10 cellular contexts compared by ENCODE assay signal in the genomic region with DNA sequence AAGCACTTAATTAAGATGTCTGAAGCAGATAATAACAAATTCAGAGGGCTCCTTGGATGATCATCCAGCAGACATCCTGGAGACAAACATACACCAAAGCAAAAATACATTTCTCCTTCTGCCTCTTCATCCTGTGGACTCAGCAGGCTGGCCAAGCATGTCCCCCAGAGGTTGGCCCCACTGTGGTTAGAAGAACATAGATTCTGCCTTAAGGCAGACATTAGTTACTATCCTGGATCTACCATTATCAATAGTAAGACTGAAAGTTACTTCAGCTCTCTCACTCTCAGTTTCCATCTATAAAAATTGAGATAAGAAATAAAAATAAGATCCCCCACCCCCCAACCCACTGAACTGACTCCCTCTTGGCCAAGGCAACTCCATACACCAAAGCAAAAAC. TPM values are rescaled to one million over a fixed set of nuclear protein-coding genes. Genes with fewer than 3 reads are reported as not detected.
DNase-seq lines count a peak whose midpoint lies in the region; ATAC-seq and TF ChIP-seq lines count a peak whose summit lies in the region.
"Had no signal": no experiment of that assay in that cellular context is flagged by ENCODE, and none has a peak within 500 bp of the region (broad histone marks: within the 10 kb centered on the region; RNA-seq: fewer than 3 reads in every experiment).

No MANE protein-coding gene starts in this region.

- H3K36me3 ChIP-seq in neutrophil (no peaks in the 10 kb centered on the region), mucosa of descending colon (ENCODE audit: low read depth) (no peaks in the 10 kb centered on the region), ovary (no peaks in the 10 kb centered on the region)
- H3K36me3 ChIP-seq: prostate gland had no signal

- H3K9me3 ChIP-seq in neutrophil (no peaks in the 10 kb centered on the region), mucosa of descending colon (no peaks in the 10 kb centered on the region), ovary (no peaks in the 10 kb centered on the region)
- H3K9me3 ChIP-seq: prostate gland had no signal

- H3K27me3 ChIP-seq in neutrophil, result no peaks in the 10 kb centered on the region
- no peaks in the 10 kb centered on the region for H3K27me3 ChIP-seq in ovary

- DNase-seq in MV-4-11 (lab: John Stamatoyannopoulos, UW) (no peak), mucosa of descending colon (no peak), NCI-H187 treated with DMSO at 0.1 percent for 48 hours (lab: John Stamatoyannopoulos, UW) (no peak), ovary (no peak)

- TF ChIP-seq EP300 in ovary (IDR thresholded peaks at IDR 0.05), result no peak

- intact Hi-C loops in mucosa of descending colon (cut with DNase I, micrococcal nuclease), result no loop called here
- intact Hi-C loops in ovary (cut with DNase I), result no loop called here

- H3K4me3 ChIP-seq in neutrophil (ENCODE audit: low read depth in 1 of 2, low read length in 1 of 2) (no peak overlapping the region), mucosa of descending colon (no peak overlapping the region), ovary (no peak overlapping the region)
- H3K4me3 ChIP-seq: prostate gland had no signal

- TF ChIP-seq POLR2A in ovary (IDR thresholded peaks at IDR 0.05), result no peak

- peak overlapping the region; percentile 79 for H3K27ac ChIP-seq in neutrophil
- H3K27ac ChIP-seq in ovary, result no peak overlapping the region
- H3K27ac ChIP-seq: prostate gland, VCaP had no signal

- TF ChIP-seq CTCF in neutrophil (IDR thresholded peaks at IDR 0.05), result no peak
- no peak for TF ChIP-seq CTCF in mucosa of descending colon (IDR thresholded peaks at IDR 0.05)
- no peak for TF ChIP-seq CTCF in ovary (IDR thresholded peaks at IDR 0.05)

- H3K4me1 ChIP-seq in neutrophil (ENCODE audit: control insufficient read depth in 1 of 2, insufficient read depth in 1 of 2, low read depth in 1 of 2, low read length in 1 of 2) (peaks cover 22 to 24% of the 10 kb centered on the region in 2 experiments), mucosa of descending colon (ENCODE audit: low read depth) (peaks cover 8% of the 10 kb centered on the region), ovary (ENCODE audit: insufficient read depth) (no peaks in the 10 kb centered on the region)
- H3K4me1 ChIP-seq: prostate gland had no signal

- peak; percentile 87 for ATAC-seq in GM18519 (IDR thresholded peaks at IDR 0.05; ENCODE audit: low FRiP score, unreplicated experiment)
- peak; percentile 83 for ATAC-seq in GM21717 (IDR thresholded peaks at IDR 0.05; ENCODE audit: unreplicated experiment)
- ATAC-seq in HG03558 (IDR thresholded peaks at IDR 0.05; ENCODE audit: extremely low read depth, unreplicated experiment), result peak; percentile 82
- no peak for ATAC-seq in mucosa of descending colon

RNA-seq across cellular contexts. Expression of gene TGFBR2, which starts 28.6 kb away (rescaled TPM):
- total RNA-seq in mucosa of descending colon, result 100 to 1,000 TPM in 1 of 3 donors, 10 to 100 TPM in 2; 39.0 to 134 (median 71.4) TPM
- total RNA-seq in ovary, result 10 to 100 TPM; 26.8 to 62.8 (median 53.8) TPM
- 100 to 1,000 TPM in 1 of 2 donors, 10 to 100 TPM in 1; 39.4 to 158 TPM for polyA plus RNA-seq in ovary
